Comparison of ENCODE assay signal across 1 cellular context in the genomic region with DNA sequence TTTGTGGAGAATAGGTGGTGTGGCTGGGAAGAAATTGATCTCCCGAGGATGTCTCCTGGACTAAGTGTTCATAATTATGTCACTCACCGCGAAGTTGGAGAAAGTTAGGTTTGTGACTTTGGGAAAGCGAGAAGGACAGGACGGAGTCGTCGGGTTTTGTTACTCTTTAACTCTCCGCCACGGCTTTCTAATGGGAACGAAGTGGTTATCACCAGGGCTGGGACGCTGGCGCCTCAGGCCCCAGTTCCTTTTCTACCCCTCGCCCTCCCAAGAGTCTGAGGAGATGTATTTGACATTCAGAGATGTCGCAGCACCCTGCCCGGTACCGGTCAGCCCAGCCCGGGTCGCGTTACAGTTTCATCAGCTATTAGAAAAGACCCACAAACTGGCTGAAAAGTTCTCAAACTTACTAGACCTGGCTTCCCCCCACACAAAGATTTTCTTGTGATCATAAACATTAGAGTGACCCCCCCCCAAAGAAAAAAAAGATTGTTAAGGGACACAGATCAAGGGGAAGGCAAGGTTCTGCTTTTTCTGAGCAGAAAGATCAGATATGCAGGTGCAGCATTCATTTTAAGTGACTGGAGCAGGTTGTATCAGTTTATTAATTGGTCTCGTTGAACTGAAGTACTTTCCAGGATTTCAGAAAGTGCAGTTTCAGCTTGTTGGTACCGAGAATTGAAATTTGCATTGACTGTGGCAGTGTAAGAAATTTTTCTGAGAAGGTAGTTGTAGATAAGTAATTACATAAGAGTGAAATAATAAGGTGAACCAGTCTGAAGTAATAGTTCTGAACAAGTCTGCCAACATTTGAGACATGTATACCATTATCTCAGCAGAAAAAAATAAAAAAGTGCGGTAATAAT.
TF ChIP-seq lines count a peak whose summit lies in the region.

No MANE protein-coding gene starts in this region.

TF ChIP-seq in IMR-90, 13 proteins besides CTCF, POLR2A, EP300 and RAD21:
- no peak for TF ChIP-seq RFX5 (IDR thresholded peaks at IDR 0.05; ENCODE audit: low read depth, low read length)
- TF ChIP-seq MAZ (IDR thresholded peaks at IDR 0.05; ENCODE audit: borderline replicate concordance, low read depth, low read length) = no peak
- no peak for TF ChIP-seq CHD1 (IDR thresholded peaks at IDR 0.05; ENCODE audit: low read depth, low read length)
- TF ChIP-seq, protein P1, sequence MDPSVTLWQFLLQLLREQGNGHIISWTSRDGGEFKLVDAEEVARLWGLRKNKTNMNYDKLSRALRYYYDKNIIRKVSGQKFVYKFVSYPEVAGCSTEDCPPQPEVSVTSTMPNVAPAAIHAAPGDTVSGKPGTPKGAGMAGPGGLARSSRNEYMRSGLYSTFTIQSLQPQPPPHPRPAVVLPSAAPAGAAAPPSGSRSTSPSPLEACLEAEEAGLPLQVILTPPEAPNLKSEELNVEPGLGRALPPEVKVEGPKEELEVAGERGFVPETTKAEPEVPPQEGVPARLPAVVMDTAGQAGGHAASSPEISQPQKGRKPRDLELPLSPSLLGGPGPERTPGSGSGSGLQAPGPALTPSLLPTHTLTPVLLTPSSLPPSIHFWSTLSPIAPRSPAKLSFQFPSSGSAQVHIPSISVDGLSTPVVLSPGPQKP (IDR thresholded peaks at IDR 0.05; ENCODE audit: borderline replicate concordance, low read depth, low read length) = no peak
- TF ChIP-seq SMC3 (IDR thresholded peaks at IDR 0.05; ENCODE audit: low read depth, low read length) = no peak
- TF ChIP-seq RCOR1 (IDR thresholded peaks at IDR 0.05; ENCODE audit: insufficient replicate concordance, low read length) = no peak
- TF ChIP-seq MXI1 (IDR thresholded peaks at IDR 0.05; ENCODE audit: borderline replicate concordance, low read depth, low read length) = no peak
- TF ChIP-seq BHLHE40 (IDR thresholded peaks at IDR 0.05; ENCODE audit: low read depth, low read length) = no peak
- TF ChIP-seq CEBPB (IDR thresholded peaks at IDR 0.05; ENCODE audit: low read depth, low read length) = no peak
- no peak for TF ChIP-seq FOS (IDR thresholded peaks at IDR 0.05; ENCODE audit: low read depth, low read length)
- no peak for TF ChIP-seq NFE2L2 (IDR thresholded peaks at IDR 0.05; ENCODE audit: low read depth, low read length)
- TF ChIP-seq, protein P2, sequence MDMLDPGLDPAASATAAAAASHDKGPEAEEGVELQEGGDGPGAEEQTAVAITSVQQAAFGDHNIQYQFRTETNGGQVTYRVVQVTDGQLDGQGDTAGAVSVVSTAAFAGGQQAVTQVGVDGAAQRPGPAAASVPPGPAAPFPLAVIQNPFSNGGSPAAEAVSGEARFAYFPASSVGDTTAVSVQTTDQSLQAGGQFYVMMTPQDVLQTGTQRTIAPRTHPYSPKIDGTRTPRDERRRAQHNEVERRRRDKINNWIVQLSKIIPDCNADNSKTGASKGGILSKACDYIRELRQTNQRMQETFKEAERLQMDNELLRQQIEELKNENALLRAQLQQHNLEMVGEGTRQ (IDR thresholded peaks at IDR 0.05; ENCODE audit: low read depth, low read length) = no peak
- TF ChIP-seq MAFK (IDR thresholded peaks at IDR 0.05; ENCODE audit: low read depth, low read length) = no peak
